Comparison of ENCODE assay signal across 9 cellular contexts in the genomic region with DNA sequence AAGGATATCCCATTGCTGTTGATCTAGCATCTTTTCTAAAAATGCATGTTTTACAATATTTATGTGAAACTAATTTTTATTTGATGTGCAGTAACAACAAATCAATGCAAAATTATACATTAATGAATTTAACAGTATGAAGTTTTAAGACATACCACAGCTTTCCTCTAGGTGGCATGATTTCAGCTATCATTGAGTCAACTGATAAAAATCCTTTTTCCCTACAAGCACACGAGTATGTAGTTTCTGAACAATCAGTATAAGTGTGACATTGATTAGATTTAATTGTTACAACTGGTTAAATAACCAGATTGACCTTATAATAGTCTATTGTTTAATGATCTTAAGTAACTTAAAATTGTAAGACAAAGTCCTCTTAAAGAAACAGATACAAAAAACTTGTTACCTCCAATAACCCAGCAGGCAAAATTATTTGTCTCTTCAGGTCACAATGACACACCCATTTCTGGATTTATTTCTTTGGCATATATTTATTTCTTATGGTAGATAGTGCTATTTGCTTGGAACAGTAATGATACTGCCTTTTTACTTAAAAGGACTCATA. TPM values are rescaled to one million over a fixed set of nuclear protein-coding genes. Genes with fewer than 3 reads are reported as not detected.
A peak's percentile ranks its signal among the peaks of the same experiment; 100 is the strongest.
DNase-seq lines count a peak whose midpoint lies in the region; ATAC-seq and TF ChIP-seq lines count a peak whose summit lies in the region.
"Had no signal": no experiment of that assay in that cellular context is flagged by ENCODE, and none has a peak within 500 bp of the region (broad histone marks: within the 10 kb centered on the region; RNA-seq: fewer than 3 reads in every experiment).

No MANE protein-coding gene starts in this region.

- H3K36me3 ChIP-seq in colonic mucosa (no peaks in the 10 kb centered on the region), parathyroid adenoma (ENCODE audit: control insufficient read depth, insufficient read depth, low read length) (no peaks in the 10 kb centered on the region)

- H2AFZ ChIP-seq in parathyroid adenoma: no peak overlapping the region

- DNase-seq in NCI-H2081 (lab: John Stamatoyannopoulos, UW) (peak; percentile 60 to 61), NCI-H2081 treated with DMSO at 0.1 percent for 48 hours (lab: John Stamatoyannopoulos, UW) (no peak), HFFc6 (peak; percentile 25), NCI-H2227 (lab: John Stamatoyannopoulos, UW; ENCODE audit: unreplicated experiment) (peak; percentile 41), colonic mucosa (no peak)
- no peak for DNase-seq in activated CD4-positive, alpha-beta T cell treated with anti-CD3 and anti-CD28 coated beads for 4 hours
- no peak for DNase-seq in activated naive CD8-positive, alpha-beta T cell treated with anti-CD3 and anti-CD28 coated beads, Interleukin-2, amount 50 U/mL, for 24 hours

- H3K4me2 ChIP-seq in parathyroid adenoma (ENCODE audit: low read length): no peak overlapping the region

- intact Hi-C loops in colonic mucosa (cut with DNase I): loop anchor here (5.0 to 10.0 kb wide), 2 partner anchors 183 to 1225 kb away; no protein-coding TSS in a partner anchor

- no peak overlapping the region for H3K4me3 Mint-ChIP-seq in HFFc6
- no peak overlapping the region for H3K4me3 Mint-ChIP-seq in activated naive CD8-positive, alpha-beta T cell treated with anti-CD3 and anti-CD28 coated beads, Interleukin-2, amount 50 U/mL, for 24 hours
- H3K4me3 Mint-ChIP-seq: activated naive CD8-positive, alpha-beta T cell had no signal

- TF ChIP-seq CTCF in HFFc6 (IDR thresholded peaks at IDR 0.05): peak; percentile 88
- TF ChIP-seq CTCF in colonic mucosa (IDR thresholded peaks at IDR 0.05): peak; percentile 66
- TF ChIP-seq CTCF in parathyroid adenoma (IDR thresholded peaks at IDR 0.05): peak; percentile 42

- H3K79me2 ChIP-seq in parathyroid adenoma: no peaks in the 10 kb centered on the region

- H3K9me3 ChIP-seq in colonic mucosa: no peaks in the 10 kb centered on the region
- H3K9me3 ChIP-seq in parathyroid adenoma (ENCODE audit: control insufficient read depth, low read length): no peaks in the 10 kb centered on the region

- no peaks in the 10 kb centered on the region for H3K27me3 Mint-ChIP-seq in HFFc6 (ENCODE audit: insufficient read depth)
- H3K27me3 Mint-ChIP-seq in activated naive CD8-positive, alpha-beta T cell treated with anti-CD3 and anti-CD28 coated beads, Interleukin-2, amount 50 U/mL, for 24 hours: peaks cover 9% of the 10 kb centered on the region

- no peaks in the 10 kb centered on the region for H3K9me3 Mint-ChIP-seq in HFFc6
- no peaks in the 10 kb centered on the region for H3K9me3 Mint-ChIP-seq in activated naive CD8-positive, alpha-beta T cell treated with anti-CD3 and anti-CD28 coated beads, Interleukin-2, amount 50 U/mL, for 24 hours

- H3K27ac ChIP-seq in colonic mucosa (no peak overlapping the region), parathyroid adenoma (no peak overlapping the region)

- no peak for ATAC-seq in activated naive CD8-positive, alpha-beta T cell treated with anti-CD3 and anti-CD28 coated beads, Interleukin-2, amount 50 U/mL, for 24 hours

- H3K9ac ChIP-seq in colonic mucosa (ENCODE audit: low read depth in 2 of 2, low read length in 2 of 2): no peak overlapping the region
- no peak overlapping the region for H3K9ac ChIP-seq in parathyroid adenoma

- peaks cover 4% of the 10 kb centered on the region for H3K4me1 ChIP-seq in colonic mucosa
- H3K4me1 ChIP-seq in parathyroid adenoma: no peaks in the 10 kb centered on the region

- H3K27me3 ChIP-seq in colonic mucosa: no peaks in the 10 kb centered on the region
- H3K27me3 ChIP-seq in parathyroid adenoma (ENCODE audit: control insufficient read depth, insufficient read depth, low read length): no peaks in the 10 kb centered on the region

- peaks cover 12% of the 10 kb centered on the region; the same call in 1 of the 2 replicates for H3K4me1 Mint-ChIP-seq in HFFc6 (ENCODE audit: low read depth)
- H3K4me1 Mint-ChIP-seq in activated naive CD8-positive, alpha-beta T cell treated with anti-CD3 and anti-CD28 coated beads, Interleukin-2, amount 50 U/mL, for 24 hours: no peaks in the 10 kb centered on the region

- H3K27ac Mint-ChIP-seq in HFFc6: no peak overlapping the region
- no peak overlapping the region for H3K27ac Mint-ChIP-seq in activated naive CD8-positive, alpha-beta T cell treated with anti-CD3 and anti-CD28 coated beads, Interleukin-2, amount 50 U/mL, for 24 hours
- H3K27ac Mint-ChIP-seq: activated naive CD8-positive, alpha-beta T cell had no signal

- H3K4me3 ChIP-seq in colonic mucosa (no peak overlapping the region), parathyroid adenoma (ENCODE audit: low read depth, low read length) (no peak overlapping the region)

- no peaks in the 10 kb centered on the region for H3K36me3 Mint-ChIP-seq in HFFc6 (ENCODE audit: low read depth)
- H3K36me3 Mint-ChIP-seq in activated naive CD8-positive, alpha-beta T cell treated with anti-CD3 and anti-CD28 coated beads, Interleukin-2, amount 50 U/mL, for 24 hours (ENCODE audit: low read depth): peaks cover 13% of the 10 kb centered on the region

RNA-seq across cellular contexts. Expression of a gene that starts 5.8 kb away (rescaled TPM):
- total RNA-seq in HFFc6 (2021; fragmentation: NEBNext Ultra II Directional; extraction: Animal tissue kit (Norgen Biotek cat#: 25700)): 10 to 100 TPM in 1 of 6 experiments, 1 to 10 TPM in 5; 2.0 to 11.8 (median 2.5) TPM
- 1 to 10 TPM in 1 of 2 donors, under 1 TPM in 1; 0.27 to 4.6 TPM for total RNA-seq in colonic mucosa

RNA-seq across cellular contexts. Expression of a gene that starts 54.3 kb away (rescaled TPM):
- total RNA-seq in HFFc6 (2021; fragmentation: NEBNext Ultra II Directional; extraction: Animal tissue kit (Norgen Biotek cat#: 25700)): 10 to 100 TPM; 24.9 to 33.6 (median 30.5) TPM
- 10 to 100 TPM in 1 of 2 donors, 1 to 10 TPM in 1; 7.8 to 15.0 TPM for total RNA-seq in colonic mucosa

Comparison
In these comparisons a context has a peak if more than half of its experiments do, and no peak if none do; other contexts are left out.
1. DNase-seq: peak in NCI-H2081 (2 of 2), HFFc6 (single experiment) and NCI-H2227 (single experiment); none in NCI-H2081 treated with DMSO at 0.1 percent for 48 hours (single experiment), colonic mucosa (single experiment), activated CD4-positive, alpha-beta T cell treated with anti-CD3 and anti-CD28 coated beads for 4 hours (0 of 2) and activated naive CD8-positive, alpha-beta T cell treated with anti-CD3 and anti-CD28 coated beads, Interleukin-2, amount 50 U/mL, for 24 hours (single experiment).
2. Peak in every context shown above with its lines, with median percentiles within 50 percentile points of each other: CTCF ChIP-seq.